Comparison of ENCODE assay signal across 9 cellular contexts in the genomic region with DNA sequence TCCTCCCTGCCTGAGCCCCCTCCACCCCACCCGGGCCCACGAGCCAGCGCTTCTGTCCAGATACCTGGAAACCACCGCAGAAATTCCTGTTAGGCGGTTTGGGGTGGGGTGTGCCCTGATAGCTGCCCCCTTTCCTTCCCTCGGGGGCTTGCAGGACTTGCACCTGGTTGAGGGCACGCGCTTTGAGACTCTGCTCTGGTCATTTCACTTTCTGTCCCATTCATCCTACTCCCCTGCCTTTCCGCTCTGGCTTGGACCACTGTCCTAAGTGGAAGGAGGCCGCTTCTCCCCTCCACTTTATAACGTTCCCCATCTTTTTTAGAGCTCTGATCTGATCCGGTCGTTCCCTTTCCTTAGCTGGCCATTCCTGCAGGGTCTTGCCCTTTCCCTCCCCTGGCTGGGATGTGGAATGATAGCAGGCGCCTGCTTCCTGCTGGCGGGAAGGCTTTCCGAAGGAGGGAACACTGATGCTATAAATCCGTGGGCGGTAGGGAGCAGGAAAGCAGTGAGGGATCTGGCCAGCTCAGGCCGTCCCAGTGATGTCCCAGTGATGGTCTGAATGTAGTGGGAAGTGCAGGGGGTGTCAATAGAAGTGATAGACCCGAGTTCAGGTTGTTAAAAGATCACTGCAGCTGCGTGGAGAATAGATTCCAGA. TPM values are rescaled to one million over a fixed set of nuclear protein-coding genes. Genes with fewer than 3 reads are reported as not detected.
DNase-seq lines count a peak whose midpoint lies in the region; ATAC-seq and TF ChIP-seq lines count a peak whose summit lies in the region.
"Had no signal": no experiment of that assay in that cellular context is flagged by ENCODE, and none has a peak within 500 bp of the region (broad histone marks: within the 10 kb centered on the region; RNA-seq: fewer than 3 reads in every experiment).

No MANE protein-coding gene starts in this region.

- H3K27ac ChIP-seq in iPS-18a (ENCODE audit: low read length) (no peak overlapping the region), suprapubic skin (no peak overlapping the region)

- intact Hi-C loops in activated CD4-positive, alpha-beta T cell treated with anti-CD3 and anti-CD28 coated beads, Interleukin-2, amount 10 ng/mL, durations not matched to agents 24 days and 14 days (cut with micrococcal nuclease), result loop anchor here (2.0 kb wide), 2 partner anchors 207 to 579 kb away; no protein-coding TSS in a partner anchor

- POLR2A ChIA-PET in activated CD4-positive, alpha-beta memory T cell treated with anti-CD3 and anti-CD28 coated beads, Interleukin-2, amount 10 ng/mL, durations not matched to agents 7 days and 5 days (lab: Charles Lee), result interaction anchor here (1.0 to 1.3 kb wide), 3 partner anchors 104 to 124 kb away, joined by 3 to 8 read pairs (median 3); a partner anchor contains a TSS

- TF ChIP-seq CTCF in suprapubic skin (IDR thresholded peaks at IDR 0.05) (no peak), GM13976 (IDR thresholded peaks at IDR 0.05; ENCODE audit: borderline replicate concordance, control extremely low read depth, extremely low read depth, insufficient read depth, missing control alignments) (no peak)

- peak overlapping the region; percentile 82 for H3K27ac Mint-ChIP-seq in activated CD4-positive, alpha-beta T cell treated with anti-CD3 and anti-CD28 coated beads, Interleukin-2, amount 10 ng/mL, durations not matched to agents 24 days and 14 days
- H3K27ac Mint-ChIP-seq in activated CD4-positive, alpha-beta memory T cell treated with anti-CD3 and anti-CD28 coated beads, Interleukin-2, amount 10 ng/mL, durations not matched to agents 7 days and 5 days, result no peak overlapping the region

- H3K27me3 ChIP-seq in iPS-18a (ENCODE audit: control insufficient read depth, insufficient read depth, low read length), result no peaks in the 10 kb centered on the region
- H3K27me3 ChIP-seq in suprapubic skin, result no peaks in the 10 kb centered on the region

- H3K36me3 ChIP-seq in iPS-18a (ENCODE audit: control insufficient read depth, low read depth, low read length), result peaks cover 12% of the 10 kb centered on the region
- peaks cover 28% of the 10 kb centered on the region for H3K36me3 ChIP-seq in suprapubic skin

- peaks cover 11% of the 10 kb centered on the region for H3K4me1 ChIP-seq in iPS-18a (ENCODE audit: control insufficient read depth, low read depth, low read length)
- peaks cover 32% of the 10 kb centered on the region for H3K4me1 ChIP-seq in suprapubic skin

- no peak for DNase-seq in activated CD4-positive, alpha-beta T cell treated with anti-CD3 and anti-CD28 coated beads, Interleukin-2, amount 10 ng/mL, durations not matched to agents 24 days and 14 days
- no peak for DNase-seq in activated CD4-positive, alpha-beta T cell treated with anti-CD3 and anti-CD28 coated beads for 48 hours
- DNase-seq in activated CD4-positive, alpha-beta memory T cell treated with anti-CD3 and anti-CD28 coated beads, Interleukin-2, amount 10 ng/mL, durations not matched to agents 7 days and 5 days, result no peak
- peak in 1 of 2 donors; percentile 58 for DNase-seq in suprapubic skin (ENCODE audit: low spot score in 2 of 2)
- DNase-seq in SKM-1 (lab: John Stamatoyannopoulos, UW; ENCODE audit: unreplicated experiment), result no peak
- no peak for DNase-seq in GM13976 (ENCODE audit: low spot score)
- DNase-seq: NCI-H510A treated with DMSO at 0.1 percent for 48 hours had no signal

- no peak overlapping the region for H3K9ac ChIP-seq in iPS-18a (ENCODE audit: low read length)

- no peak for ATAC-seq in HG03521 (IDR thresholded peaks at IDR 0.05; ENCODE audit: unreplicated experiment)

- no peaks in the 10 kb centered on the region for H3K27me3 Mint-ChIP-seq in activated CD4-positive, alpha-beta T cell treated with anti-CD3 and anti-CD28 coated beads, Interleukin-2, amount 10 ng/mL, durations not matched to agents 24 days and 14 days
- H3K27me3 Mint-ChIP-seq in activated CD4-positive, alpha-beta memory T cell treated with anti-CD3 and anti-CD28 coated beads, Interleukin-2, amount 10 ng/mL, durations not matched to agents 7 days and 5 days, result no peaks in the 10 kb centered on the region

- H3K4me1 Mint-ChIP-seq in activated CD4-positive, alpha-beta T cell treated with anti-CD3 and anti-CD28 coated beads, Interleukin-2, amount 10 ng/mL, durations not matched to agents 24 days and 14 days, result peaks cover 18% of the 10 kb centered on the region
- peaks cover 27% of the 10 kb centered on the region for H3K4me1 Mint-ChIP-seq in activated CD4-positive, alpha-beta memory T cell treated with anti-CD3 and anti-CD28 coated beads, Interleukin-2, amount 10 ng/mL, durations not matched to agents 7 days and 5 days

- 34% methylated on average over 21 of the region's 21 CpGs for WGBS in suprapubic skin

- H3K9me3 ChIP-seq in iPS-18a (ENCODE audit: control insufficient read depth, low read depth, low read length) (no peaks in the 10 kb centered on the region), suprapubic skin (no peaks in the 10 kb centered on the region)

- no peak for TF ChIP-seq EP300 in suprapubic skin (IDR thresholded peaks at IDR 0.05)

- H3K4me3 ChIP-seq in iPS-18a (ENCODE audit: low read length) (peak overlapping the region; percentile 58), suprapubic skin (peak overlapping the region; percentile 69)

- CTCF ChIA-PET in activated CD4-positive, alpha-beta memory T cell treated with anti-CD3 and anti-CD28 coated beads, Interleukin-2, amount 10 ng/mL, durations not matched to agents 7 days and 5 days (lab: Charles Lee), result interaction anchor here (0.6 kb wide), 1 partner anchor 62 kb away, joined by 3 read pairs; no protein-coding TSS in a partner anchor

- in situ Hi-C loops in GM13976 (cut with MboI; ENCODE audit: low sequenced_read_pairs, unreplicated experiment), result no loop called here

- H3K36me3 Mint-ChIP-seq in activated CD4-positive, alpha-beta T cell treated with anti-CD3 and anti-CD28 coated beads, Interleukin-2, amount 10 ng/mL, durations not matched to agents 24 days and 14 days (ENCODE audit: low read depth), result peaks cover 39% of the 10 kb centered on the region
- H3K36me3 Mint-ChIP-seq in activated CD4-positive, alpha-beta memory T cell treated with anti-CD3 and anti-CD28 coated beads, Interleukin-2, amount 10 ng/mL, durations not matched to agents 7 days and 5 days (ENCODE audit: low read depth), result peaks cover 44% of the 10 kb centered on the region

- peaks cover 3% of the 10 kb centered on the region for H3K9me3 Mint-ChIP-seq in activated CD4-positive, alpha-beta T cell treated with anti-CD3 and anti-CD28 coated beads, Interleukin-2, amount 10 ng/mL, durations not matched to agents 24 days and 14 days
- H3K9me3 Mint-ChIP-seq in activated CD4-positive, alpha-beta memory T cell treated with anti-CD3 and anti-CD28 coated beads, Interleukin-2, amount 10 ng/mL, durations not matched to agents 7 days and 5 days, result peaks cover 7% of the 10 kb centered on the region

- no peak for TF ChIP-seq POLR2A in suprapubic skin (IDR thresholded peaks at IDR 0.05)

- H3K4me3 Mint-ChIP-seq in activated CD4-positive, alpha-beta T cell treated with anti-CD3 and anti-CD28 coated beads, Interleukin-2, amount 10 ng/mL, durations not matched to agents 24 days and 14 days, result peak overlapping the region; percentile 95
- peak overlapping the region; percentile 83 for H3K4me3 Mint-ChIP-seq in activated CD4-positive, alpha-beta memory T cell treated with anti-CD3 and anti-CD28 coated beads, Interleukin-2, amount 10 ng/mL, durations not matched to agents 7 days and 5 days

RNA-seq across cellular contexts. Expression of a gene that starts 0.9 kb away (rescaled TPM):
- 39.4 and 47.0 TPM in 2 replicates for total RNA-seq in activated CD4-positive, alpha-beta T cell treated with anti-CD3 and anti-CD28 coated beads, Interleukin-2, amount 10 ng/mL, durations not matched to agents 24 days and 14 days
- total RNA-seq in activated CD4-positive, alpha-beta memory T cell treated with anti-CD3 and anti-CD28 coated beads, Interleukin-2, amount 10 ng/mL, durations not matched to agents 7 days and 5 days, result 10 to 100 TPM; 13.1 to 13.4 TPM
- 10 to 100 TPM in 2 of 4 donors, 1 to 10 TPM in 2; 8.2 to 12.3 (median 10.5) TPM for total RNA-seq in suprapubic skin

RNA-seq across cellular contexts. Expression of a gene that starts 1.4 kb away (rescaled TPM):
- 49.4 and 50.6 TPM in 2 replicates for total RNA-seq in activated CD4-positive, alpha-beta T cell treated with anti-CD3 and anti-CD28 coated beads, Interleukin-2, amount 10 ng/mL, durations not matched to agents 24 days and 14 days
- 10 to 100 TPM; 16.8 to 19.7 TPM for total RNA-seq in activated CD4-positive, alpha-beta memory T cell treated with anti-CD3 and anti-CD28 coated beads, Interleukin-2, amount 10 ng/mL, durations not matched to agents 7 days and 5 days
- 10 to 100 TPM; 26.7 to 34.4 (median 29.0) TPM for total RNA-seq in suprapubic skin
